Comparison of ENCODE assay signal across 9 cellular contexts in the genomic region with DNA sequence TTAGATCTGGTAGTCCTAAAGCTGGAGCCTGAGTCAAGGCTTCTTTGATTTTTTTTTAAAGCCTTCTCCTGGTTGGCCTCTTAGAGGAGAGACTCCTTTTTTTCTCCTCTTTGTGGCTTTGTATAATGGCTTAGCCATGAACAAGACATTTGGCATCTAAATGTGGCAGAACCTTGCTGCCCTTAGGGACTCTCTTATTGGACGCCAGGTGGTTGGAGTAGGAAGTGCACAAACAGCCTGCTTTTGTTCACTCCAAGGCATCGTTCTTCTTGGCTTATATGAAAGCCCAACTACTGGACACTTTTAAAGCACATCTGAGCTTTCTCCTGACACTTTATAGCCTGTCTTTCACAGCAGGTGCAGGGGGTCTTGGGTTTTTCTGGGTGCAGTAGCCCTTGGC. TPM values are rescaled to one million over a fixed set of nuclear protein-coding genes. Genes with fewer than 3 reads are reported as not detected.
DNase-seq lines count a peak whose midpoint lies in the region; ATAC-seq and TF ChIP-seq lines count a peak whose summit lies in the region.
"Had no signal": no experiment of that assay in that cellular context is flagged by ENCODE, and none has a peak within 500 bp of the region (broad histone marks: within the 10 kb centered on the region; RNA-seq: fewer than 3 reads in every experiment).

No MANE protein-coding gene starts in this region.

- peak overlapping the region; percentile 60 for H3K4me3 Mint-ChIP-seq in MCF 10A (ENCODE audit: unreplicated experiment)

- POLR2A ChIA-PET in MCF 10A (lab: Yijun Ruan, JAX): no interaction called here

- ATAC-seq in GM18867 (IDR thresholded peaks at IDR 0.05; ENCODE audit: unreplicated experiment) (peak; percentile 58), GM21526 (IDR thresholded peaks at IDR 0.05; ENCODE audit: low FRiP score, unreplicated experiment) (no peak)

- intact Hi-C loops in MCF 10A (cut with micrococcal nuclease): no loop called here

- H3K4me1 Mint-ChIP-seq in MCF 10A (ENCODE audit: insufficient read depth, unreplicated experiment): peaks cover 13% of the 10 kb centered on the region

- BruUV-seq in MCF 10A (replicated peaks; lab: Mats Ljungman, UMichigan): no TSS peak

- peaks cover 5% of the 10 kb centered on the region for H3K27me3 Mint-ChIP-seq in MCF 10A (ENCODE audit: insufficient read depth, unreplicated experiment)

- DNase-seq in NCI-H345 (lab: John Stamatoyannopoulos, UW): peak; percentile 78
- peak; percentile 35 for DNase-seq in MCF 10A (ENCODE audit: unreplicated experiment)
- DNase-seq in myocyte (ENCODE audit: low read depth): peak; percentile 1
- DNase-seq in amygdala (lab: John Stamatoyannopoulos, UW): no peak
- DNase-seq in hypothalamus (lab: John Stamatoyannopoulos, UW): no peak

- CTCF ChIA-PET in MCF 10A (lab: Yijun Ruan, JAX): interaction anchor here (0.6 to 1.6 kb wide), 8 partner anchors 8 to 1154 kb away, joined by 3 to 7 read pairs (median 3); no protein-coding TSS in a partner anchor

- no peak overlapping the region for H3K27ac Mint-ChIP-seq in MCF 10A (ENCODE audit: low read depth, unreplicated experiment)

- H3K9me3 Mint-ChIP-seq in MCF 10A (ENCODE audit: unreplicated experiment): peaks cover 10% of the 10 kb centered on the region

- no peak overlapping the region for H3K27ac ChIP-seq in C4-2B

- no peaks in the 10 kb centered on the region for H3K36me3 Mint-ChIP-seq in MCF 10A (ENCODE audit: insufficient read depth, unreplicated experiment)

- TF ChIP-seq CTCF in C4-2B (conservative IDR thresholded peaks at IDR 0.05) (peak; percentile 53), MCF 10A (IDR thresholded peaks at IDR 0.05; ENCODE audit: unreplicated experiment) (peak; percentile 32)

RNA-seq across cellular contexts. Expression of a gene that starts 25.0 kb away (rescaled TPM):
- not detected in 2 replicates for total RNA-seq in MCF 10A (2022)
- not detected in 2 replicates for total RNA-seq in myocyte
- not detected for polyA plus RNA-seq in myocyte (2012)
- total RNA-seq: fibroblast of villous mesenchyme had no signal

Comparison
In these comparisons a context has a peak if more than half of its experiments do, and no peak if none do; other contexts are left out.
1. DNase-seq: peak in NCI-H345 (single experiment), MCF 10A (single experiment) and myocyte (single experiment); none in amygdala (0 of 56) and hypothalamus (0 of 51).